16 cellular contexts compared by ENCODE assay signal in the genomic region with DNA sequence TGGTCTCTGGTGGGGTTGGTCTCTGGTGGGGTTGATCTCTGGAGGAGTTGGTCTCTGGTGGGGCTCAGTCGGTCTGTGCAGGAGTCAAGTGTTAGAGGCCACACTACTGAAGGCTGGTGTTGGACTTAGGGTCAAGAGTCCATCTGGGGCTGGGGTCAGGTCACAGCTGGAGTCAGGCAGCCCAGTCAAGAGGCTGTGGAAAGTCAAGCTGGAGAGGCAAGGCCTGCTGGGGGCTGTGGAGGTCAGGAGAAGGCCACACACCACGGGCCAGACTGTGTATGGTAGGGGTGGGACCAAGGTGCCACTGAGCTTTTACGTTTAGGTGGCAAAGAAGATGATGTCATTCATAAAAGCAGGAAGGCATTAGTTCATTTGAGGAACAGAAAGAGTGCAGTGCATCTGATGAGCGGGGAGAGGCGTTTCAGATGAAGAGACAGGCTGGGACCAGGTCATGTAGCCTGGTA. TPM values are rescaled to one million over a fixed set of nuclear protein-coding genes. Genes with fewer than 3 reads are reported as not detected.
DNase-seq lines count a peak whose midpoint lies in the region; ATAC-seq, FAIRE-seq and TF ChIP-seq lines count a peak whose summit lies in the region.
"Had no signal": no experiment of that assay in that cellular context is flagged by ENCODE, and none has a peak within 500 bp of the region (broad histone marks: within the 10 kb centered on the region; RNA-seq: fewer than 3 reads in every experiment).

No MANE protein-coding gene starts in this region.

- peak overlapping the region in 1 of 2 donors; percentile 81 for H3K27ac ChIP-seq in liver (ENCODE audit: low read depth in 1 of 2, low read length in 2 of 2)
- no peak overlapping the region for H3K27ac ChIP-seq in gastrocnemius medialis
- H3K27ac ChIP-seq: neutrophil had no signal

- TF ChIP-seq POLR2A in GM12891 (IDR thresholded peaks at IDR 0.05; ENCODE audit: low read depth, low read length) (no peak), gastrocnemius medialis (IDR thresholded peaks at IDR 0.05) (no peak)

- FAIRE-seq in GM12891 (lab: Jason Lieb, UNC): peak; percentile 72

- H3K4me1 ChIP-seq in liver (ENCODE audit: control insufficient read depth in 4 of 4, insufficient read depth in 4 of 4, low read length in 3 of 4): peaks cover 5 to 26% (median 15%) of the 10 kb centered on the region in 4 donors
- H3K4me1 ChIP-seq in gastrocnemius medialis: peaks cover 0 to 12% of the 10 kb centered on the region in 2 donors

- intact Hi-C loops in gastrocnemius medialis (cut with DNase I; ENCODE audit: low total_unique reads): no loop called here

- TF ChIP-seq RAD21 in liver (IDR thresholded peaks at IDR 0.05): no peak

- H3K4me3 ChIP-seq in liver (ENCODE audit: low read depth in 1 of 3, low read length in 3 of 3) (no peak overlapping the region), gastrocnemius medialis (no peak overlapping the region)
- H3K4me3 ChIP-seq: skin epidermis had no signal

- no peak overlapping the region for H3K9ac ChIP-seq in liver (ENCODE audit: low read depth in 1 of 2, low read length in 2 of 2)

- DNase-seq in GM12891 (ENCODE audit: insufficient read length, low spot score) (peak; percentile 54), hypothalamus (lab: John Stamatoyannopoulos, UW) (no peak), medulla oblongata (ENCODE audit: extremely low spot score) (no peak), gastrocnemius medialis (no peak), NCI-H2107 treated with DMSO at 0.1 percent for 48 hours (lab: John Stamatoyannopoulos, UW; ENCODE audit: unreplicated experiment) (no peak)
- DNase-seq: AML-193, EL, foreskin melanocyte, KBM-7, left colon, T-helper 9 cell had no signal

- H3K36me3 ChIP-seq in liver (ENCODE audit: control insufficient read depth in 4 of 4, insufficient read depth in 3 of 4, low read depth in 1 of 4, low read length in 3 of 4) (no peaks in the 10 kb centered on the region), gastrocnemius medialis (no peaks in the 10 kb centered on the region)
- H3K36me3 ChIP-seq: neutrophil had no signal

- TF ChIP-seq CTCF in liver (IDR thresholded peaks at IDR 0.05; ENCODE audit: low read depth, low read length, missing input control) (no peak), gastrocnemius medialis (IDR thresholded peaks at IDR 0.05 in 4 of 5, conservative IDR thresholded peaks at IDR 0.05 in 1 of 5) (no peak)

- H3K9me3 ChIP-seq in liver (ENCODE audit: control insufficient read depth in 4 of 4, low read length in 3 of 4) (no peaks in the 10 kb centered on the region), gastrocnemius medialis (no peaks in the 10 kb centered on the region)
- H3K9me3 ChIP-seq: neutrophil had no signal

- in situ Hi-C loops in gastrocnemius medialis (cut with MboI; ENCODE audit: low sequenced_read_pairs in 4 of 4): no loop called here

- peak; percentile 63 for ATAC-seq in GM21423 (IDR thresholded peaks at IDR 0.05; ENCODE audit: unreplicated experiment)
- ATAC-seq in HG03432 (IDR thresholded peaks at IDR 0.05; ENCODE audit: unreplicated experiment): peak; percentile 81
- no peak for ATAC-seq in gastrocnemius medialis

- no peaks in the 10 kb centered on the region for H3K27me3 ChIP-seq in liver (ENCODE audit: control insufficient read depth in 4 of 4, insufficient read depth in 4 of 4, low read length in 3 of 4)
- H3K27me3 ChIP-seq in gastrocnemius medialis: no peaks in the 10 kb centered on the region
- H3K27me3 ChIP-seq: neutrophil had no signal

- 77% methylated on average over 5 of the region's 5 CpGs for WGBS in liver

TF ChIP-seq in GM12891, 5 proteins besides CTCF, POLR2A, EP300 and RAD21:
- TF ChIP-seq POLR2AphosphoS5 (IDR thresholded peaks at IDR 0.05; ENCODE audit: low read depth, low read length) (no peak), SPI1 (IDR thresholded peaks at IDR 0.05; ENCODE audit: low read depth, low read length) (peak; percentile 86)

TF ChIP-seq in liver, 16 proteins besides CTCF, POLR2A, EP300 and RAD21:
- peak in 1 of 2 donors; percentile 47 for TF ChIP-seq RXRA (IDR thresholded peaks at IDR 0.05)
- TF ChIP-seq TAF1 (conservative IDR thresholded peaks at IDR 0.05): no peak
- peak; percentile 19 to 82 for TF ChIP-seq HNF4A (conservative IDR thresholded peaks at IDR 0.05)
- no peak for TF ChIP-seq GABPA (IDR thresholded peaks at IDR 0.05 in 1 of 2, conservative IDR thresholded peaks at IDR 0.05 in 1 of 2)

RNA-seq across cellular contexts. Expression of a gene that starts 16.7 kb away (rescaled TPM):
- polyA plus RNA-seq in GM12891 (2012; ENCODE audit: low read depth, missing spikeins): 7,750 TPM
- total RNA-seq in liver (100 to 1,000 TPM; 176 to 214 TPM), gastrocnemius medialis (100 to 1,000 TPM; 123 to 291 (median 160) TPM)
- polyA plus RNA-seq in liver: 100 to 1,000 TPM; 299 to 327 TPM

RNA-seq across cellular contexts. Expression of a gene that starts 20.1 kb away (rescaled TPM):
- 5,398 TPM for polyA plus RNA-seq in GM12891 (2012; ENCODE audit: low read depth, missing spikeins)
- total RNA-seq in liver: 100 to 1,000 TPM; 822 to 948 TPM
- 100 to 1,000 TPM; 609 to 956 TPM for polyA plus RNA-seq in liver
- 1,000 to 10,000 TPM; 1,865 to 2,215 (median 2,024) TPM for total RNA-seq in gastrocnemius medialis

Comparison
In these comparisons a context has a peak if more than half of its experiments do, and no peak if none do; other contexts are left out.
1. ATAC-seq: peak in GM21423 (single experiment) and HG03432 (single experiment); none in gastrocnemius medialis (0 of 2).